30 cellular contexts compared by ENCODE assay signal in the genomic region with DNA sequence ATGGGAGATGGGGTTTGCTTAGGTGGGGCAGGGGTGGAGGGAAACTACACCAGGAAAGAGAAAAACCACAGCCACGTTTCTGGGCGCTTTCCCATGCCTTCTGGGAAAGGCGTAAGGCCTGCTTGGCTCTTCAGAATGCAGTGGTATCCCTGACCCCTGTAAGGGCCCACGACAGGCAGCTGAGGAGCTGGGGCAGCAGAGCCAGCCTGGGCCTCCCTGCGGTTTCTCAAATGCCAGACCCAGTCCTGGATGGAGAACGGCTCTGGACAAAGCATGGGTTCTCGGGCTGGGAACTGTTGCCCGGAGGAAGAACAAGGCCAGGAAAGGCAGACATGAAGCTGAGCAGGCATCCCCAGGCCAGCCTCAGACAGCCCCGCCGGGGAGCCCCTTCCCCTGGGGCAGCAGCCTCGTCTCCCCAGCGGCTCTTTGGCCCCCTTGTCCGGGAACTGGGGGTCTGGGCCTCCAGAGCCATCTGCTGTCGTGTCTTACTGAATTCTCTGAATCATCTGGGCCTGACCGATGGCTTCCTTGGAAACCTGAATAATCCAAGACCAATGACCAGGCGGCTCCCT.
"Had no signal": no experiment of that assay in that cellular context is flagged by ENCODE, and none has a peak within 500 bp of the region (broad histone marks: within the 10 kb centered on the region; RNA-seq: fewer than 3 reads in every experiment).

No MANE protein-coding gene starts in this region.

- ATAC-seq: naive thymus-derived CD4-positive, alpha-beta T cell; T-helper 17 cell; WTC11 had no signal

- H3K4me1 ChIP-seq: breast epithelium, esophagus squamous epithelium, suprapubic skin, tibial artery had no signal

- H3K27ac Mint-ChIP-seq: activated CD4-positive, alpha-beta memory T cell treated with anti-CD3 and anti-CD28 coated beads, Interleukin-2, amount 10 ng/mL, durations not matched to agents 7 days and 5 days; activated CD4-positive, alpha-beta T cell treated with anti-CD3 and anti-CD28 coated beads, Interleukin-2, amount 10 ng/mL, durations not matched to agents 7 days and 5 days; activated naive CD4-positive, alpha-beta T cell treated with anti-CD3 and anti-CD28 coated beads, Interleukin-2, amount 10 ng/mL, durations not matched to agents 7 days and 5 days; activated T-cell treated with anti-CD3 and anti-CD28 coated beads, Interleukin-2, amount 50 U/mL, for 24 hours; mesothelial cell of epicardium; stimulated activated memory B cell treated with anti-CD40 and anti-IgM and Interleukin-4, amounts not matched to agents 10 μg/mL and 1 μg/mL and 100 μg/mL, for 72 hours; T-helper 17 cell; WTC11 had no signal

- H3K4me1 Mint-ChIP-seq: activated CD4-positive, alpha-beta memory T cell treated with anti-CD3 and anti-CD28 coated beads, Interleukin-2, amount 10 ng/mL, durations not matched to agents 7 days and 5 days; activated CD4-positive, alpha-beta T cell treated with anti-CD3 and anti-CD28 coated beads, Interleukin-2, amount 10 ng/mL, durations not matched to agents 7 days and 5 days; WTC11 had no signal

- H3K4me3 Mint-ChIP-seq: activated CD4-positive, alpha-beta memory T cell treated with anti-CD3 and anti-CD28 coated beads, Interleukin-2, amount 10 ng/mL, durations not matched to agents 7 days and 5 days; activated CD4-positive, alpha-beta T cell treated with anti-CD3 and anti-CD28 coated beads, Interleukin-2, amount 10 ng/mL, durations not matched to agents 7 days and 5 days; activated naive CD4-positive, alpha-beta T cell treated with anti-CD3 and anti-CD28 coated beads, Interleukin-2, amount 10 ng/mL, durations not matched to agents 7 days and 5 days; activated T-cell treated with anti-CD3 and anti-CD28 coated beads, Interleukin-2, amount 50 U/mL, for 24 hours; mesothelial cell of epicardium; naive thymus-derived CD4-positive, alpha-beta T cell; stimulated activated memory B cell treated with anti-CD40 and anti-IgM and Interleukin-4, amounts not matched to agents 10 μg/mL and 1 μg/mL and 100 μg/mL, for 72 hours; T-helper 17 cell; WTC11 had no signal

- H3K36me3 Mint-ChIP-seq: activated naive CD4-positive, alpha-beta T cell treated with anti-CD3 and anti-CD28 coated beads, Interleukin-2, amount 10 ng/mL, durations not matched to agents 7 days and 5 days; mesothelial cell of epicardium; naive thymus-derived CD4-positive, alpha-beta T cell; stimulated activated memory B cell treated with anti-CD40 and anti-IgM and Interleukin-4, amounts not matched to agents 10 μg/mL and 1 μg/mL and 100 μg/mL, for 72 hours; WTC11 had no signal

- H3K9me3 ChIP-seq: breast epithelium, esophagus squamous epithelium, suprapubic skin, tibial artery had no signal

- DNase-seq: activated CD4-positive, alpha-beta memory T cell treated with anti-CD3 and anti-CD28 coated beads, Interleukin-2, amount 10 ng/mL, durations not matched to agents 7 days and 5 days; activated CD4-positive, alpha-beta T cell treated with anti-CD3 and anti-CD28 coated beads for 1 hour; activated CD4-positive, alpha-beta T cell treated with anti-CD3 and anti-CD28 coated beads, Interleukin-2, amount 10 ng/mL, durations not matched to agents 7 days and 5 days; activated CD8-positive, alpha-beta memory T cell treated with anti-CD3 and anti-CD28 coated beads, Interleukin-2, amount 50 U/mL, for 48 hours; activated gamma-delta T cell; activated naive CD4-positive, alpha-beta T cell treated with anti-CD3 and anti-CD28 coated beads, Interleukin-2, amount 10 ng/mL, durations not matched to agents 7 days and 5 days; activated T-cell treated with anti-CD3 and anti-CD28 coated beads, Interleukin-2, amount 50 U/mL, for 24 hours; central memory CD4-positive, alpha-beta T cell; effector CD4-positive, alpha-beta T cell; esophagus squamous epithelium; foreskin melanocyte; glutamatergic neuron; left ventricle myocardium inferior; naive thymus-derived CD4-positive, alpha-beta T cell; small intestine; stimulated activated CD4-positive, alpha-beta T cell treated with anti-CD3 and anti-CD28 coated beads, Interleukin-1b, Interleukin-23, amount 100 ng/mL, for 48 hours; stimulated activated CD4-positive, alpha-beta T cell treated with anti-CD3 and anti-CD28 coated beads, Interleukin-4, amount 100 ng/mL, for 4 hours; stimulated activated CD8-positive, alpha-beta memory T cell treated with anti-CD3 and anti-CD28 coated beads, Interleukin-4, amount 100 ng/mL, for 48 hours; T-helper 17 cell; T1000 had no signal

- H3K27me3 ChIP-seq: breast epithelium, esophagus squamous epithelium, suprapubic skin, tibial artery had no signal

- H3K4me3 ChIP-seq: breast epithelium, esophagus squamous epithelium, left ventricle myocardium inferior, lung, suprapubic skin, tibial artery had no signal

- H3K27ac ChIP-seq: breast epithelium, epithelial cell of prostate, esophagus squamous epithelium, left ventricle myocardium inferior, suprapubic skin, tibial artery had no signal

- H3K9me3 Mint-ChIP-seq: activated CD4-positive, alpha-beta memory T cell treated with anti-CD3 and anti-CD28 coated beads, Interleukin-2, amount 10 ng/mL, durations not matched to agents 7 days and 5 days; activated CD4-positive, alpha-beta T cell treated with anti-CD3 and anti-CD28 coated beads, Interleukin-2, amount 10 ng/mL, durations not matched to agents 7 days and 5 days; activated T-cell treated with anti-CD3 and anti-CD28 coated beads, Interleukin-2, amount 50 U/mL, for 24 hours; mesothelial cell of epicardium; stimulated activated memory B cell treated with anti-CD40 and anti-IgM and Interleukin-4, amounts not matched to agents 10 μg/mL and 1 μg/mL and 100 μg/mL, for 72 hours had no signal

- FAIRE-seq: endometrium, islet of Langerhans, small intestine had no signal

- H3K36me3 ChIP-seq: breast epithelium, esophagus squamous epithelium, left ventricle myocardium inferior, suprapubic skin, tibial artery had no signal

- H3K27me3 Mint-ChIP-seq: activated CD4-positive, alpha-beta memory T cell treated with anti-CD3 and anti-CD28 coated beads, Interleukin-2, amount 10 ng/mL, durations not matched to agents 7 days and 5 days; activated CD4-positive, alpha-beta T cell treated with anti-CD3 and anti-CD28 coated beads, Interleukin-2, amount 10 ng/mL, durations not matched to agents 7 days and 5 days; activated T-cell treated with anti-CD3 and anti-CD28 coated beads, Interleukin-2, amount 50 U/mL, for 24 hours; naive thymus-derived CD4-positive, alpha-beta T cell; stimulated activated memory B cell treated with anti-CD40 and anti-IgM and Interleukin-4, amounts not matched to agents 10 μg/mL and 1 μg/mL and 100 μg/mL, for 72 hours; T-helper 17 cell had no signal
